Comparison of ENCODE assay signal across 23 cellular contexts in the genomic region with DNA sequence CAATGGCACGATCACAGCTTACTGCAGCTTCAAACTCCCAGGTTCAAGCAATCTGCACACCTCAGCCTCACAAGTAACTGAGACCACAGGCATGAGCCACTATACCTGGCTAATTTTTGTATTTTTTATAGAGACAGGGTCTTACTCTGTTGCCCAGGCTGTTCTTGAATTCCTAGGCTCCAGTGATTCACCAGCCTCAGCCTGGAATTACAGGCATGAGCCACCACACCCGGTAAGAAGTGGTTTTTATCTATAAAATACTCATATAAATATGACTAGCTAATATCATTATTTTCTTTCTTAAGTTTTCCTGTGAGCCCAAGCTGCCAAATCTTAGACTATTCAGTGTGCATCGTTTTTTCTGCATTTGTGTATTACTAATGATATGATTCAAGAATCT. TPM values are rescaled to one million over a fixed set of nuclear protein-coding genes. Genes with fewer than 3 reads are reported as not detected.
DNase-seq lines count a peak whose midpoint lies in the region; ATAC-seq and TF ChIP-seq lines count a peak whose summit lies in the region.
"Had no signal": no experiment of that assay in that cellular context is flagged by ENCODE, and none has a peak within 500 bp of the region (broad histone marks: within the 10 kb centered on the region; RNA-seq: fewer than 3 reads in every experiment).

No MANE protein-coding gene starts in this region.

- H3K4me3 ChIP-seq in BLaER1 (no peak overlapping the region), IMR-90 (ENCODE audit: insufficient read depth, low read depth, low read length) (no peak overlapping the region), fibroblast of the aortic adventitia (ENCODE audit: low read depth, low read length) (peak overlapping the region; percentile 19)
- H3K4me3 ChIP-seq: breast epithelium, right lobe of liver, SK-N-MC, thoracic aorta had no signal

- H3K56ac ChIP-seq in IMR-90 (ENCODE audit: extremely low read depth, insufficient read depth, low read length), result no peak overlapping the region

- no peak overlapping the region for H3K14ac ChIP-seq in IMR-90 (replicated peaks; ENCODE audit: low read depth, low read length)

- TF ChIP-seq CTCF in IMR-90 (conservative IDR thresholded peaks at IDR 0.05; ENCODE audit: low read depth, low read length) (no peak), fibroblast of the aortic adventitia (IDR thresholded peaks at IDR 0.05; ENCODE audit: insufficient read depth, low read length) (no peak)

- H3K36me3 ChIP-seq in BLaER1, result peaks cover 29% of the 10 kb centered on the region
- H3K36me3 ChIP-seq in IMR-90 (ENCODE audit: control insufficient read depth, insufficient read depth, low read length), result peaks cover 2% of the 10 kb centered on the region; the same call in 1 of the 2 replicates
- H3K36me3 ChIP-seq: breast epithelium, right lobe of liver, thoracic aorta had no signal

- H3K4me1 ChIP-seq in BLaER1, result peaks cover 43% of the 10 kb centered on the region
- H3K4me1 ChIP-seq in IMR-90 (ENCODE audit: control insufficient read depth, insufficient read depth, low read length), result 0 out of 2 replicates have a peak, but pooled peaks cover 3% of the 10 kb centered on the region

- peak overlapping the region; percentile 34; the same call in 1 of the 2 replicates for H3K4ac ChIP-seq in IMR-90 (ENCODE audit: low read depth, low read length)

- no TSS peak for BruUV-seq in IMR-90 (replicated peaks; lab: Mats Ljungman, UMichigan)

- H2BK5ac ChIP-seq in IMR-90 (ENCODE audit: low read depth, low read length, poor library complexity, severe bottlenecking), result no peak overlapping the region

- no peak for TF ChIP-seq RAD21 in IMR-90 (IDR thresholded peaks at IDR 0.05; ENCODE audit: low read length)

- no peak for TF ChIP-seq POLR2A in IMR-90 (IDR thresholded peaks at IDR 0.05; ENCODE audit: low read depth, low read length)

- 0 out of 2 replicates have a peak, but pooled peaks cover 8% of the 10 kb centered on the region for H3K9me3 ChIP-seq in BLaER1
- H3K9me3 ChIP-seq in IMR-90 (ENCODE audit: control insufficient read depth, insufficient read depth, low read length), result no peaks in the 10 kb centered on the region
- H3K9me3 ChIP-seq: breast epithelium, right lobe of liver, thoracic aorta had no signal

- H3K9me1 ChIP-seq in IMR-90 (ENCODE audit: insufficient read depth, low read length), result peaks cover 9% of the 10 kb centered on the region

- DNase-seq in IMR-90 (peak; percentile 32), amniotic stem cell (lab: John Stamatoyannopoulos, UW) (peak; percentile 8), fibroblast of the aortic adventitia (ENCODE audit: low read depth) (peak; percentile 58), NCI-H748 (lab: John Stamatoyannopoulos, UW; ENCODE audit: unreplicated experiment) (no peak), T-helper 1 cell (no peak)
- DNase-seq: activated CD4-positive, CD25-positive, alpha-beta regulatory T cell; activated CD8-positive, alpha-beta T cell treated with anti-CD3 and anti-CD28 coated beads, Interleukin-2, amount 10 ng/mL, durations not matched to agents 7 days and 5 days; activated naive CD4-positive, alpha-beta T cell treated with anti-CD3 and anti-CD28 coated beads, Interleukin-2, amount 50 U/mL, for 16 hours; activated T-cell treated with anti-CD3 and anti-CD28 coated beads, Interleukin-2, amount 50 U/mL, for 4 hours; CD4-positive, CD25-positive, alpha-beta regulatory T cell; DMS 273 treated with DMSO at 0.1 percent for 48 hours; naive B cell; NCI-H187; NCI-H446; right lobe of liver; stimulated activated naive B cell treated with anti-CD40 and anti-IgM and Interleukin-4, amounts not matched to agents 10 μg/mL and 1 μg/mL and 100 μg/mL, for 72 hours; T1000 had no signal

- no peak overlapping the region for H4K91ac ChIP-seq in IMR-90 (ENCODE audit: insufficient read depth, low read depth, low read length)

- no peak overlapping the region for H2AFZ ChIP-seq in IMR-90 (replicated peaks; ENCODE audit: low read length, poor library complexity)

- no peak overlapping the region for H3K9ac ChIP-seq in BLaER1
- H3K9ac ChIP-seq in IMR-90 (ENCODE audit: low read depth, low read length), result no peak overlapping the region

- H4K5ac ChIP-seq in IMR-90 (ENCODE audit: low read depth, low read length), result no peak overlapping the region

- H2AK9ac ChIP-seq in IMR-90 (replicated peaks; ENCODE audit: low read depth, low read length, poor library complexity), result no peak overlapping the region

- H2BK15ac ChIP-seq in IMR-90 (ENCODE audit: low read depth, low read length), result no peak overlapping the region

- no CpG with 5 or more reads among the region's 3 CpGs for WGBS in IMR-90 (ENCODE audit: extremely low coverage in 2 of 2, insufficient read length in 1 of 2), 2 experiments

- no peak overlapping the region for H3K23ac ChIP-seq in IMR-90 (ENCODE audit: low read depth, low read length)

- ATAC-seq in IMR-90 (ENCODE audit: low read depth) (no peak), GM19397 (IDR thresholded peaks at IDR 0.05; ENCODE audit: unreplicated experiment) (no peak)
- ATAC-seq in activated CD4-positive, CD25-positive, alpha-beta regulatory T cell treated with anti-CD3 and anti-CD28 coated beads, Interleukin-2, amount 50 U/mL, for 24 hours, result no peak
- ATAC-seq: activated CD8-positive, alpha-beta T cell treated with anti-CD3 and anti-CD28 coated beads, Interleukin-2, amount 10 ng/mL, durations not matched to agents 7 days and 5 days; activated T-cell treated with anti-CD3 and anti-CD28 coated beads, Interleukin-2, amount 50 U/mL, for 4 hours; right lobe of liver; stimulated activated naive B cell treated with anti-CD40 and anti-IgM and Interleukin-4, amounts not matched to agents 10 μg/mL and 1 μg/mL and 100 μg/mL, for 72 hours had no signal

- peaks cover 51% of the 10 kb centered on the region; the same call in 1 of the 2 replicates for H4K20me1 ChIP-seq in BLaER1
- H4K20me1 ChIP-seq in IMR-90 (ENCODE audit: insufficient read depth, low read length), result no peaks in the 10 kb centered on the region

- peak overlapping the region in 1 of 2 experiments; percentile 48; a peak in 1 of 4 replicates for H4K8ac ChIP-seq in IMR-90 (ENCODE audit: low read depth in 2 of 2, low read length in 2 of 2)

- peaks cover 22 to 54% of the 10 kb centered on the region in 2 experiments for H3K79me1 ChIP-seq in IMR-90 (ENCODE audit: low read depth in 1 of 2, low read length in 2 of 2)

- H2BK20ac ChIP-seq in IMR-90 (ENCODE audit: low read depth, low read length), result no peak overlapping the region; the same call in 1 of the 2 replicates

- intact Hi-C loops in IMR-90 (cut with micrococcal nuclease), result no loop called here

- H2BK120ac ChIP-seq in IMR-90 (ENCODE audit: low read depth, low read length), result no peak overlapping the region; the same call in 1 of the 2 replicates

- in situ Hi-C loops in IMR-90 (cut with MboI; ENCODE audit: low sequenced_read_pairs), result no loop called here

- H2AK5ac ChIP-seq in IMR-90 (ENCODE audit: low read depth, low read length), result no peak overlapping the region; the same call in 1 of the 2 replicates

- H3K27ac ChIP-seq in BLaER1, result no peak overlapping the region
- no peak overlapping the region for H3K27ac ChIP-seq in IMR-90 (ENCODE audit: insufficient read depth, low read length)
- H3K27ac ChIP-seq: breast epithelium, right lobe of liver, SK-N-MC, thoracic aorta had no signal

- dilution Hi-C loops in IMR-90 (cut with HindIII; ENCODE audit: low sequenced_read_pairs, unreplicated experiment), result no loop called here

- CTCF ChIA-PET in IMR-90 (lab: Yijun Ruan, JAX), result no interaction called here

- no peak overlapping the region for H3K18ac ChIP-seq in IMR-90 (ENCODE audit: low read depth, low read length)

- H3K4me2 ChIP-seq in BLaER1 (peak overlapping the region; percentile 94), IMR-90 (ENCODE audit: low read depth, low read length) (0 out of 2 replicates have a peak overlapping the region, but pooled peaks have one; percentile 26)

- H3K27me3 ChIP-seq in BLaER1, result no peaks in the 10 kb centered on the region
- no peaks in the 10 kb centered on the region for H3K27me3 ChIP-seq in IMR-90 (ENCODE audit: control insufficient read depth, insufficient read depth, low read length)
- H3K27me3 ChIP-seq: breast epithelium, right lobe of liver had no signal

- POLR2A ChIA-PET in IMR-90 (lab: Charles Lee; ENCODE audit: unreplicated experiment), result no interaction called here

TF ChIP-seq in IMR-90, 13 proteins besides CTCF, POLR2A, EP300 and RAD21:
- TF ChIP-seq CEBPB (IDR thresholded peaks at IDR 0.05; ENCODE audit: low read depth, low read length) (no peak), MAFK (IDR thresholded peaks at IDR 0.05; ENCODE audit: low read depth, low read length) (no peak), SMC3 (IDR thresholded peaks at IDR 0.05; ENCODE audit: low read depth, low read length) (no peak), NFE2L2 (IDR thresholded peaks at IDR 0.05; ENCODE audit: low read depth, low read length) (no peak), FOS (IDR thresholded peaks at IDR 0.05; ENCODE audit: low read depth, low read length) (no peak), RFX5 (IDR thresholded peaks at IDR 0.05; ENCODE audit: low read depth, low read length) (no peak), BHLHE40 (IDR thresholded peaks at IDR 0.05; ENCODE audit: low read depth, low read length) (no peak), MXI1 (IDR thresholded peaks at IDR 0.05; ENCODE audit: borderline replicate concordance, low read depth, low read length) (no peak)
- TF ChIP-seq, protein P1, sequence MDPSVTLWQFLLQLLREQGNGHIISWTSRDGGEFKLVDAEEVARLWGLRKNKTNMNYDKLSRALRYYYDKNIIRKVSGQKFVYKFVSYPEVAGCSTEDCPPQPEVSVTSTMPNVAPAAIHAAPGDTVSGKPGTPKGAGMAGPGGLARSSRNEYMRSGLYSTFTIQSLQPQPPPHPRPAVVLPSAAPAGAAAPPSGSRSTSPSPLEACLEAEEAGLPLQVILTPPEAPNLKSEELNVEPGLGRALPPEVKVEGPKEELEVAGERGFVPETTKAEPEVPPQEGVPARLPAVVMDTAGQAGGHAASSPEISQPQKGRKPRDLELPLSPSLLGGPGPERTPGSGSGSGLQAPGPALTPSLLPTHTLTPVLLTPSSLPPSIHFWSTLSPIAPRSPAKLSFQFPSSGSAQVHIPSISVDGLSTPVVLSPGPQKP (IDR thresholded peaks at IDR 0.05; ENCODE audit: borderline replicate concordance, low read depth, low read length), result no peak

RNA-seq across cellular contexts. Expression of a gene that starts 4.4 kb away (rescaled TPM):
- 51.9 and 62.4 TPM in 2 replicates for total RNA-seq in IMR-90 (2012; rRNA removed)
- polyA plus RNA-seq in IMR-90 (2012; rRNA removed), result 18.9 and 19.8 TPM in 2 replicates
- polyA plus RNA-seq in IMR-90 (2012; cell fraction: cytosol; rRNA removed), result 12.1 and 13.6 TPM in 2 replicates
- 9.8 and 11.1 TPM in 2 replicates for polyA plus RNA-seq in IMR-90 (2012; cell fraction: nucleus; rRNA removed; ENCODE audit: low replicate concordance)
- 36.7 and 69.2 TPM in 2 replicates for total RNA-seq in fibroblast of the aortic adventitia (ENCODE audit: low replicate concordance)

RNA-seq across cellular contexts. Expression of a gene that starts 16.0 kb away (rescaled TPM):
- total RNA-seq in IMR-90 (2012; rRNA removed) (37.5 and 48.9 TPM in 2 replicates), fibroblast of the aortic adventitia (ENCODE audit: low replicate concordance) (115 and 176 TPM in 2 replicates)
- polyA plus RNA-seq in IMR-90 (2012; rRNA removed), result 28.6 and 31.1 TPM in 2 replicates
- polyA plus RNA-seq in IMR-90 (2012; cell fraction: cytosol; rRNA removed), result 6.6 and 12.8 TPM in 2 replicates
- polyA plus RNA-seq in IMR-90 (2012; cell fraction: nucleus; rRNA removed; ENCODE audit: low replicate concordance), result 6.9 and 47.0 TPM in 2 replicates

Comparison
In these comparisons a context has a peak if more than half of its experiments do, and no peak if none do; other contexts are left out.
1. DNase-seq: peak in IMR-90 (single experiment), amniotic stem cell (single experiment) and fibroblast of the aortic adventitia (single experiment); none in NCI-H748 (single experiment) and T-helper 1 cell (0 of 5).